In the genomic region with DNA sequence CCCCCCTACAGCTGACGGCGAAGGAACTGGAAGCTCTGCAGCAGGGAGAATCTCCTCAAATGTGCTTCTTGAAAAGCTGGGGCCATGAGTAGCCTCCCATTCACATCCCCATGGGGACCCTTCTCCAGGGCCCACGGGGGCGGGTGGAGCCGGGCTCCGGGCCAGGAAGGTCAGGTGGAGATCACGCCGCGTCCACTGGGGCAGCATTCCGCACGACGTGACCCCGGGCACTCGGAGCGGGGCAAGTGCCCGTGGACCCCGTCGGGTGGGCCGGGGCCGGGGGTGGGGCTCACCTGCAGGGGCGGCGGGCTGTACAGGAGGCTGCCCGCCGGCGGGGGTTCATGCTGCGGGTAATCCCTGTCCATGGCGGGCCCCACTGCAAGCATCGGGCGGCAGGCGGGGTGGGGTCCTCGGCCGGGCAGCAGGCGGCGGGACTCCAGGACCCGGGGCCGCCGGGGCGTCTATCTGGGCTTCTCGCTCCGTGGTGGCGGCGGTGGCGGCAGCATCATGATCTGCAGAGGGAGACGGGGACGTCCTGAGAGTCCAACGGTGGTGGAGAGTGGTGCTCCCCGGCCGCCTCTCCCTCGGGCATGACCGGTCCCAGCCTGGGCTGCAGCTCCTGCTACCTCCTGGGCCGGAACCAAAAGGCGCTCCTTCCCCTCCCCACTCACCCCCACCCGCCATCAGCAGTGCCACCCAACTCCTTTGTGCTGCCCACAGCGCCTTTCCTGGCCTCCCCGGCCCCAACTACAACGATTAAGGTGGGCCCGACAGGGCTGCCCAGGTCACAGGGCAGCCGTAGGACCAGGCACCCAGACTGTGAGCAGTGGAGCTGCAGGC, we compare ENCODE assay signal across 9 cellular contexts. TPM values are rescaled to one million over a fixed set of nuclear protein-coding genes. Genes with fewer than 3 reads are reported as not detected.
DNase-seq lines count a peak whose midpoint lies in the region; ATAC-seq and TF ChIP-seq lines count a peak whose summit lies in the region.
"Had no signal": no experiment of that assay in that cellular context is flagged by ENCODE, and none has a peak within 500 bp of the region (broad histone marks: within the 10 kb centered on the region; RNA-seq: fewer than 3 reads in every experiment).

No MANE protein-coding gene starts in this region.

- DNase-seq in nephron progenitor cell (no peak), thyroid gland (no peak), OCI-LY7 (ENCODE audit: low spot score) (no peak), hepatic stellate cell (ENCODE audit: low spot score) (no peak), WTC11 (ENCODE audit: low spot score) (no peak)
- DNase-seq: RPMI8226 had no signal

- peaks cover 17 to 52% of the 10 kb centered on the region in 2 donors for H3K4me1 ChIP-seq in thyroid gland
- no peaks in the 10 kb centered on the region for H3K4me1 ChIP-seq in OCI-LY7 (ENCODE audit: insufficient read depth, low read length, poor library complexity, severe bottlenecking)

- peaks cover 0 to 10% of the 10 kb centered on the region in 2 donors for H3K36me3 ChIP-seq in thyroid gland
- peaks cover 16% of the 10 kb centered on the region for H3K36me3 ChIP-seq in OCI-LY7 (ENCODE audit: insufficient read depth, low read length)

- H3K27ac ChIP-seq in adipose tissue (ENCODE audit: low read depth, low read length) = peak overlapping the region; percentile 89
- peak overlapping the region; percentile 83 to 93 (median 84) for H3K27ac ChIP-seq in thyroid gland
- no peak overlapping the region for H3K27ac ChIP-seq in OCI-LY7 (ENCODE audit: low read depth, low read length, poor library complexity, severe bottlenecking)

- no peaks in the 10 kb centered on the region for H4K20me1 ChIP-seq in OCI-LY7 (ENCODE audit: insufficient read depth, low read length)

- peak; percentile 0 for ATAC-seq in esophagus mucosa
- ATAC-seq in GM21576 (IDR thresholded peaks at IDR 0.05; ENCODE audit: unreplicated experiment) = no peak
- no peak for ATAC-seq in WTC11

- H3K27me3 Mint-ChIP-seq in nephron progenitor cell (ENCODE audit: low read depth, poor library complexity) = peaks cover 2% of the 10 kb centered on the region
- H3K27me3 Mint-ChIP-seq in WTC11 (ENCODE audit: low read depth) = no peaks in the 10 kb centered on the region

- no peak overlapping the region for H2AFZ ChIP-seq in OCI-LY7 (ENCODE audit: low read length)

- no peaks in the 10 kb centered on the region for H3K27me3 ChIP-seq in thyroid gland

- POLR2A ChIA-PET in OCI-LY7 (lab: Charles Lee) = no interaction called here
- POLR2A ChIA-PET in WTC11 (lab: Charles Lee) = no interaction called here

- H3K27ac Mint-ChIP-seq in nephron progenitor cell = peak overlapping the region; percentile 77
- no peak overlapping the region for H3K27ac Mint-ChIP-seq in WTC11

- H3K9me3 Mint-ChIP-seq in nephron progenitor cell (no peaks in the 10 kb centered on the region), WTC11 (no peaks in the 10 kb centered on the region)

- TF ChIP-seq CTCF in nephron progenitor cell (IDR thresholded peaks at IDR 0.05) (no peak), thyroid gland (IDR thresholded peaks at IDR 0.05) (no peak), OCI-LY7 (conservative IDR thresholded peaks at IDR 0.05; ENCODE audit: low read length) (no peak), WTC11 (IDR thresholded peaks at IDR 0.05) (no peak)

- H3K4me3 ChIP-seq in thyroid gland (replicated peaks in 1 of 3) = peak overlapping the region in 1 of 3 donors; percentile 5
- H3K4me3 ChIP-seq in OCI-LY7 (ENCODE audit: low read depth, low read length, poor library complexity, severe bottlenecking) = no peak overlapping the region

- no peaks in the 10 kb centered on the region for H3K79me2 ChIP-seq in OCI-LY7 (ENCODE audit: insufficient read depth, low read depth, low read length)

- no peak for TF ChIP-seq POLR2A in thyroid gland (IDR thresholded peaks at IDR 0.05)

- intact Hi-C loops in thyroid gland (cut with DNase I) (no loop called here), OCI-LY7 (cut with micrococcal nuclease; ENCODE audit: unreplicated experiment) (no loop called here)

- H3K4me2 ChIP-seq in OCI-LY7 (ENCODE audit: low read length) = no peak overlapping the region

- H3K9me2 ChIP-seq in OCI-LY7 (ENCODE audit: insufficient read depth, low read length) = no peaks in the 10 kb centered on the region

- H3K4me1 Mint-ChIP-seq in nephron progenitor cell (peaks cover 24% of the 10 kb centered on the region), WTC11 (no peaks in the 10 kb centered on the region)

- CTCF ChIA-PET in OCI-LY7 (lab: Charles Lee; ENCODE audit: unreplicated experiment) (no interaction called here), WTC11 (lab: Charles Lee) (interaction anchor here (2.1 to 2.2 kb wide), 2 partner anchors 41 kb away, joined by 6 to 13 read pairs; no protein-coding TSS in a partner anchor)

- 81 to 92% (median 88%) methylated on average over 42 to 58 of the region's 58 CpGs for WGBS in adipose tissue, 3 donors
- WGBS in thyroid gland, 2 donors = 91 to 96% methylated on average over 15 to 41 of the region's 58 CpGs

- no TSS peak for BruUV-seq in OCI-LY7 (replicated peaks; lab: Mats Ljungman, UMichigan)

- no peaks in the 10 kb centered on the region for H3K9me3 ChIP-seq in thyroid gland
- H3K9me3 ChIP-seq in OCI-LY7 (ENCODE audit: low read length) = no peaks in the 10 kb centered on the region

- peaks cover 10% of the 10 kb centered on the region for H3K36me3 Mint-ChIP-seq in nephron progenitor cell (ENCODE audit: low read depth)
- peaks cover 12% of the 10 kb centered on the region for H3K36me3 Mint-ChIP-seq in WTC11

- H3K4me3 Mint-ChIP-seq in nephron progenitor cell = no peak overlapping the region
- H3K4me3 Mint-ChIP-seq in WTC11 = no peak overlapping the region

TF ChIP-seq in WTC11, 78 proteins besides CTCF, POLR2A, EP300 and RAD21:
- TF ChIP-seq ZNF425 (CRISPR knock-in tag; conservative IDR thresholded peaks at IDR 0.05) (no peak), ATF1 (CRISPR knock-in tag; IDR thresholded peaks at IDR 0.05) (no peak)
TF ChIP-seq in WTC11: peak in this region for 0.

RNA-seq across cellular contexts. Expression of gene SBNO2, which starts 20.0 kb away (rescaled TPM):
- polyA plus RNA-seq in adipose tissue = 100 to 1,000 TPM in 1 of 3 donors, 10 to 100 TPM in 2; 22.0 to 155 (median 53.1) TPM
- total RNA-seq in esophagus mucosa = 67.5 TPM
- total RNA-seq in thyroid gland = 10 to 100 TPM; 22.8 to 69.0 (median 25.5) TPM
- 17.6 and 26.6 TPM in 2 replicates for total RNA-seq in OCI-LY7 (2014; rRNA removed; shearing (Covaris generic))
- total RNA-seq in OCI-LY7 (2022) = 43.3 and 48.8 TPM in 2 replicates
- total RNA-seq in WTC11 (2021) = 40.7 to 57.3 TPM (median 48.0 TPM) in 3 replicates

RNA-seq across cellular contexts. Expression of gene GPX4, which starts 50.3 kb away (rescaled TPM):
- polyA plus RNA-seq in adipose tissue = 1,000 to 10,000 TPM in 2 of 3 donors, 100 to 1,000 TPM in 1; 205 to 2,242 (median 1,517) TPM
- 138 TPM for total RNA-seq in esophagus mucosa
- total RNA-seq in thyroid gland = 100 to 1,000 TPM; 350 to 485 (median 414) TPM
- 184 and 203 TPM in 2 replicates for total RNA-seq in OCI-LY7 (2014; rRNA removed; shearing (Covaris generic))
- total RNA-seq in OCI-LY7 (2022) = 148 and 156 TPM in 2 replicates
- 363 to 377 TPM (median 368 TPM) in 3 replicates for total RNA-seq in WTC11 (2021)

RNA-seq across cellular contexts. Expression of gene STK11, which starts 51.5 kb away (rescaled TPM):
- polyA plus RNA-seq in adipose tissue = 10 to 100 TPM; 24.5 to 42.9 (median 39.4) TPM
- total RNA-seq in esophagus mucosa = 35.0 TPM
- 10 to 100 TPM; 60.2 to 83.4 (median 71.1) TPM for total RNA-seq in thyroid gland
- 68.7 and 78.4 TPM in 2 replicates for total RNA-seq in OCI-LY7 (2014; rRNA removed; shearing (Covaris generic))
- total RNA-seq in OCI-LY7 (2022) = 76.5 and 82.2 TPM in 2 replicates
- total RNA-seq in WTC11 (2021) = 106 to 112 TPM (median 106 TPM) in 3 replicates

RNA-seq across cellular contexts. Expression of gene POLR2E, which starts 58.9 kb away (rescaled TPM):
- polyA plus RNA-seq in adipose tissue = 100 to 1,000 TPM in 2 of 3 donors, 10 to 100 TPM in 1; 86.3 to 393 (median 226) TPM
- 139 TPM for total RNA-seq in esophagus mucosa
- total RNA-seq in thyroid gland = 100 to 1,000 TPM in 3 of 4 donors, 10 to 100 TPM in 1; 87.6 to 264 (median 163) TPM
- 153 and 165 TPM in 2 replicates for total RNA-seq in OCI-LY7 (2014; rRNA removed; shearing (Covaris generic))
- 160 and 193 TPM in 2 replicates for total RNA-seq in OCI-LY7 (2022)
- 275 to 291 TPM (median 287 TPM) in 3 replicates for total RNA-seq in WTC11 (2021)
